Comparison of ENCODE assay signal across 17 cellular contexts in genomic region chr22:19407649-19408606, GRCh38. TPM values are rescaled to one million over a fixed set of nuclear protein-coding genes. Genes with fewer than 3 reads are reported as not detected.
A peak's percentile ranks its signal among the peaks of the same experiment; 100 is the strongest.
DNase-seq lines count a peak whose midpoint lies in the region; ATAC-seq and TF ChIP-seq lines count a peak whose summit lies in the region.
"Had no signal": no experiment of that assay in that cellular context is flagged by ENCODE, and none has a peak within 500 bp of the region (broad histone marks: within the 10 kb centered on the region; RNA-seq: fewer than 3 reads in every experiment).

No MANE protein-coding gene starts in this region.

- H3K4me1 ChIP-seq in mucosa of descending colon (ENCODE audit: low read depth): no peaks in the 10 kb centered on the region
- H3K4me1 ChIP-seq: ascending aorta had no signal

- no peaks in the 10 kb centered on the region for H3K9me3 Mint-ChIP-seq in effector memory CD8-positive, alpha-beta T cell

- no peak overlapping the region for H3K4me3 ChIP-seq in mucosa of descending colon
- H3K4me3 ChIP-seq: ascending aorta, esophagus muscularis mucosa, psoas muscle had no signal

- H3K4me1 Mint-ChIP-seq in effector memory CD8-positive, alpha-beta T cell (ENCODE audit: low read depth in 2 of 2): peaks cover 19 to 33% of the 10 kb centered on the region in 2 donors

- DNase-seq in Daoy (ENCODE audit: low read depth): peak; percentile 26
- peak; percentile 38 for DNase-seq in NCI-H2227 treated with DMSO at 0.1 percent for 48 hours (lab: John Stamatoyannopoulos, UW)
- DNase-seq in effector memory CD8-positive, alpha-beta T cell: no peak
- DNase-seq in mucosa of descending colon: peak in 1 of 3 donors; percentile 16
- no peak for DNase-seq in 8988T
- no peak for DNase-seq in MV-4-11 (lab: John Stamatoyannopoulos, UW)
- no peak for DNase-seq in NCI-H2107 (lab: John Stamatoyannopoulos, UW)
- DNase-seq: DMS53, Karpas-422, NCI-H1694, NCI-H526, psoas muscle, substantia nigra, WERI-Rb-1 had no signal

- H3K36me3 Mint-ChIP-seq in effector memory CD8-positive, alpha-beta T cell (ENCODE audit: insufficient read depth): peaks cover 47% of the 10 kb centered on the region

- no peak overlapping the region for H3K4me3 Mint-ChIP-seq in effector memory CD8-positive, alpha-beta T cell

- no peak for TF ChIP-seq CTCF in mucosa of descending colon (IDR thresholded peaks at IDR 0.05)

- no peaks in the 10 kb centered on the region for H3K27me3 Mint-ChIP-seq in effector memory CD8-positive, alpha-beta T cell

- H3K36me3 ChIP-seq in mucosa of descending colon (ENCODE audit: low read depth): no peaks in the 10 kb centered on the region

- intact Hi-C loops in mucosa of descending colon (cut with DNase I, micrococcal nuclease): no loop called here

- no peaks in the 10 kb centered on the region for H3K9me3 ChIP-seq in mucosa of descending colon
- H3K9me3 ChIP-seq: ascending aorta, esophagus muscularis mucosa, psoas muscle had no signal

- ATAC-seq in effector memory CD8-positive, alpha-beta T cell (replicated peaks): no peak
- ATAC-seq in mucosa of descending colon: peak; percentile 10
- ATAC-seq in GM18870 (IDR thresholded peaks at IDR 0.05; ENCODE audit: unreplicated experiment): no peak

- peak overlapping the region; percentile 20 to 73 for H3K27ac Mint-ChIP-seq in effector memory CD8-positive, alpha-beta T cell

RNA-seq across cellular contexts. Expression of gene HIRA, which starts 23.6 kb away (rescaled TPM):
- 14.7 and 16.6 TPM in 2 replicates for total RNA-seq in Daoy (2014; rRNA removed; shearing (Covaris generic))
- 10 to 100 TPM; 24.0 to 35.0 (median 27.4) TPM for total RNA-seq in mucosa of descending colon

RNA-seq across cellular contexts. Expression of gene MRPL40, which starts 24.4 kb away (rescaled TPM):
- total RNA-seq in Daoy (2014; rRNA removed; shearing (Covaris generic)): 46.2 and 60.5 TPM in 2 replicates
- 10 to 100 TPM; 15.2 to 21.7 (median 19.0) TPM for total RNA-seq in mucosa of descending colon

RNA-seq across cellular contexts. Expression of gene C22orf39, which starts 39.6 kb away (rescaled TPM):
- total RNA-seq in Daoy (2014; rRNA removed; shearing (Covaris generic)): 22.3 and 28.8 TPM in 2 replicates
- 10 to 100 TPM; 21.9 to 60.4 (median 28.0) TPM for total RNA-seq in mucosa of descending colon

Comparison
In these comparisons a context has a peak if more than half of its experiments do, and no peak if none do; other contexts are left out.
1. DNase-seq: peak in Daoy (single experiment) and NCI-H2227 treated with DMSO at 0.1 percent for 48 hours (single experiment); none in effector memory CD8-positive, alpha-beta T cell (0 of 3), 8988T (single experiment), MV-4-11 (single experiment) and NCI-H2107 (single experiment).